Comparison of ENCODE assay signal across 8 cellular contexts in the genomic region with DNA sequence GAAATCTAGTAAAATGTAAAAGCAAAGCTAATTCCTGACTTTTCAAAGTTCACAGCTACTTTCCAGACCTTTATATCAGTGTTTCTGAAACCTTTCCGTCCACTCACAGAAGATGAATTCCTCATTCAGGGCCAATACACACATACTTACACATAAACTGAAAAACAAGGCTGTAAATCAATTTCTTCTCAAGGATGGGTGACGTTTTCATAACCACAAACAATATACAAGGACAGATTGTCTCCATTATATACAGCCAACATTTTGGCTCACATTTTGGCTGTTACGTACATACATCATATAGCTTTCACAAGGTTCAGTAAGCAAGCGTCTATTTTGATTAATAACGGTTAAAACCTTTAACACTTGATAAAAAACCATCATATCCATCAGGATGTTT. TPM values are rescaled to one million over a fixed set of nuclear protein-coding genes. Genes with fewer than 3 reads are reported as not detected.
A peak's percentile ranks its signal among the peaks of the same experiment; 100 is the strongest.
DNase-seq lines count a peak whose midpoint lies in the region; ATAC-seq, FAIRE-seq and TF ChIP-seq lines count a peak whose summit lies in the region.

No MANE protein-coding gene starts in this region.

- H3K9me3 ChIP-seq in SJSA1 (replicated peaks) (no peaks in the 10 kb centered on the region), gastrocnemius medialis (no peaks in the 10 kb centered on the region)

- H3K4me1 ChIP-seq in SJSA1 (replicated peaks) (peaks cover 6% of the 10 kb centered on the region; the same call in 1 of the 2 replicates), gastrocnemius medialis (peaks cover 10 to 15% of the 10 kb centered on the region in 2 donors)

- no peak for TF ChIP-seq CTCF in gastrocnemius medialis (IDR thresholded peaks at IDR 0.05 in 4 of 5, conservative IDR thresholded peaks at IDR 0.05 in 1 of 5)

- ATAC-seq in gastrocnemius medialis (no peak), HG02885 (IDR thresholded peaks at IDR 0.05; ENCODE audit: poor library complexity, unreplicated experiment) (no peak), sciatic nerve (no peak)

- no peaks in the 10 kb centered on the region for H3K27me3 ChIP-seq in H7 (ENCODE audit: control insufficient read depth, insufficient read depth, low read length)
- H3K27me3 ChIP-seq in SJSA1 (replicated peaks) = no peaks in the 10 kb centered on the region
- H3K27me3 ChIP-seq in gastrocnemius medialis = no peaks in the 10 kb centered on the region

- H3K4me3 ChIP-seq in H7 (ENCODE audit: insufficient read depth, low read depth, low read length) (peak overlapping the region; percentile 99), SJSA1 (peak overlapping the region; percentile 78), gastrocnemius medialis (peak overlapping the region; percentile 73 to 93 (median 83))

- no peak for DNase-seq in H7
- no peak for DNase-seq in SJSA1 (ENCODE audit: low read depth in 1 of 2, low spot score in 2 of 2)
- peak; percentile 52 for DNase-seq in fibroblast of peridontal ligament (ENCODE audit: extremely low read depth)
- DNase-seq in gastrocnemius medialis = no peak
- no peak for DNase-seq in G401 (ENCODE audit: low spot score)
- no peak for DNase-seq in sciatic nerve (ENCODE audit: low spot score)
- no peak for DNase-seq in H54 (ENCODE audit: insufficient read length, low spot score)

- H3K27ac ChIP-seq in SJSA1 (no peak overlapping the region), gastrocnemius medialis (peak overlapping the region in 1 of 4 donors; percentile 84)

- intact Hi-C loops in gastrocnemius medialis (cut with DNase I; ENCODE audit: low total_unique reads) = loop anchor here (2.0 to 5.0 kb wide), 2 partner anchors 49 to 121 kb away; a partner anchor contains a TSS
- intact Hi-C loops in sciatic nerve (cut with DNase I) = no loop called here

- H3K36me3 ChIP-seq in H7 (replicated peaks; ENCODE audit: control insufficient read depth, insufficient read depth, low read length) = no peaks in the 10 kb centered on the region
- H3K36me3 ChIP-seq in SJSA1 = peaks cover 15% of the 10 kb centered on the region
- H3K36me3 ChIP-seq in gastrocnemius medialis = no peaks in the 10 kb centered on the region

- TF ChIP-seq POLR2A in gastrocnemius medialis (IDR thresholded peaks at IDR 0.05) (no peak), H54 (IDR thresholded peaks at IDR 0.05; ENCODE audit: low read depth, low read length) (no peak)

- in situ Hi-C loops in gastrocnemius medialis (cut with MboI; ENCODE audit: low sequenced_read_pairs in 4 of 4) (loop anchor here in 1 of 4 donors (5.0 kb wide), 1 partner anchor 61 kb away; a partner anchor contains a TSS), G401 (cut with HindIII; ENCODE audit: low sequenced_read_pairs) (no loop called here)

- FAIRE-seq in H54 (lab: Jason Lieb, UNC) = no peak

RNA-seq across cellular contexts. Expression of a gene that starts 1.4 kb away (rescaled TPM):
- 101 and 134 TPM in 2 replicates for total RNA-seq in H7 (2014; rRNA removed; shearing (Covaris generic))
- total RNA-seq in SJSA1 (2014; rRNA removed; shearing (Covaris generic)) = 36.6 and 66.6 TPM in 2 replicates
- total RNA-seq in gastrocnemius medialis (10 to 100 TPM; 59.6 to 63.8 (median 61.8) TPM), sciatic nerve (58.1 TPM)
- total RNA-seq in G401 (2014; rRNA removed; shearing (Covaris generic)) = 47.4 and 56.8 TPM in 2 replicates
